Comparison of ENCODE assay signal across 8 cellular contexts in genomic region chr1:54052934-54053744, GRCh38. TPM values are rescaled to one million over a fixed set of nuclear protein-coding genes. Genes with fewer than 3 reads are reported as not detected.
DNase-seq lines count a peak whose midpoint lies in the region; ATAC-seq and TF ChIP-seq lines count a peak whose summit lies in the region.

Gene TCEANC2 (plus strand): TSS chr1:54053608. CDS start chr1:54054423, 815 bp downstream.
A gene with protein sequence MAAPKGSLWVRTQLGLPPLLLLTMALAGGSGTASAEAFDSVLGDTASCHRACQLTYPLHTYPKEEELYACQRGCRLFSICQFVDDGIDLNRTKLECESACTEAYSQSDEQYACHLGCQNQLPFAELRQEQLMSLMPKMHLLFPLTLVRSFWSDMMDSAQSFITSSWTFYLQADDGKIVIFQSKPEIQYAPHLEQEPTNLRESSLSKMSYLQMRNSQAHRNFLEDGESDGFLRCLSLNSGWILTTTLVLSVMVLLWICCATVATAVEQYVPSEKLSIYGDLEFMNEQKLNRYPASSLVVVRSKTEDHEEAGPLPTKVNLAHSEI (minus strand): TSS chr1:54053204. CDS start chr1:54053188, 16 bp downstream.

- POLR2A ChIA-PET in CD4-positive, alpha-beta T cell (lab: Charles Lee): interaction anchor here (0.6 to 3.7 kb wide), 20 partner anchors 9 to 748 kb away, joined by 3 to 54 read pairs (median 4); partner anchors contain the start of genes CYB5RL, IFT25, LRRC42 and MRPL37
- POLR2A ChIA-PET in activated CD4-positive, alpha-beta memory T cell treated with anti-CD3 and anti-CD28 coated beads for 36 hours (lab: Charles Lee): interaction anchor here (0.7 to 1.9 kb wide), 8 partner anchors 8 to 834 kb away, joined by 3 to 8 read pairs (median 4); partner anchors contain the start of genes CYB5RL, DHCR24, IFT25 and MRPL37

- no peaks in the 10 kb centered on the region for H3K27me3 ChIP-seq in CD4-positive, alpha-beta T cell (ENCODE audit: control insufficient read depth, insufficient read depth, low read length)
- H3K27me3 ChIP-seq in duodenal mucosa (ENCODE audit: control insufficient read depth in 1 of 2, insufficient read depth in 2 of 2, low read length in 2 of 2): no peaks in the 10 kb centered on the region

- peak within 1 kb of the TSS; percentile 94 to 96 for H3K9ac ChIP-seq in duodenal mucosa (ENCODE audit: low read depth in 1 of 2, low read length in 2 of 2)

- H3K27ac Mint-ChIP-seq in CD4-positive, alpha-beta T cell: no peak within 1 kb of the TSS
- H3K27ac Mint-ChIP-seq in activated CD4-positive, alpha-beta memory T cell treated with anti-CD3 and anti-CD28 coated beads for 36 hours: no peak within 1 kb of the TSS

- TF ChIP-seq POLR2A in lower leg skin (IDR thresholded peaks at IDR 0.05): peak in 1 of 2 donors; percentile 39

- H3K9me3 ChIP-seq in CD4-positive, alpha-beta T cell (ENCODE audit: control insufficient read depth, low read length): no peaks in the 10 kb centered on the region
- no peaks in the 10 kb centered on the region for H3K9me3 ChIP-seq in duodenal mucosa (ENCODE audit: control insufficient read depth in 1 of 2, low read length in 2 of 2)

- no peak within 1 kb of the TSS for H3K4me3 Mint-ChIP-seq in CD4-positive, alpha-beta T cell
- no peak within 1 kb of the TSS for H3K4me3 Mint-ChIP-seq in activated CD4-positive, alpha-beta memory T cell treated with anti-CD3 and anti-CD28 coated beads for 36 hours

- H3K27me3 Mint-ChIP-seq in CD4-positive, alpha-beta T cell: no peaks in the 10 kb centered on the region
- H3K27me3 Mint-ChIP-seq in activated CD4-positive, alpha-beta memory T cell treated with anti-CD3 and anti-CD28 coated beads for 36 hours: no peaks in the 10 kb centered on the region

- H3K9me3 Mint-ChIP-seq in CD4-positive, alpha-beta T cell: no peaks in the 10 kb centered on the region
- H3K9me3 Mint-ChIP-seq in activated CD4-positive, alpha-beta memory T cell treated with anti-CD3 and anti-CD28 coated beads for 36 hours: no peaks in the 10 kb centered on the region

- H3K4me3 ChIP-seq in duodenal mucosa (ENCODE audit: low read depth in 1 of 2, low read length in 2 of 2) (peak within 1 kb of the TSS; percentile 94 to 99), lower leg skin (ENCODE audit: low read depth, poor library complexity, severe bottlenecking) (peak within 1 kb of the TSS; percentile 83)

- intact Hi-C loops in CD4-positive, alpha-beta T cell (cut with DNase I, micrococcal nuclease): loop anchor here (1.0 to 10.0 kb wide), 15 partner anchors 17 to 1686 kb away; partner anchors contain the start of genes SSBP3 (in 2 of the 2), CC2D1B (in 1 of the 2), CYB5RL (in 1 of the 2) and ECHDC2 (in 1 of the 2)
- intact Hi-C loops in activated CD4-positive, alpha-beta memory T cell treated with anti-CD3 and anti-CD28 coated beads for 36 hours (cut with micrococcal nuclease): loop anchor here (1.0 to 5.0 kb wide), 11 partner anchors 107 to 1159 kb away; partner anchors contain the start of genes CYB5RL, LRRC42, MRPL37 and NDC1
- intact Hi-C loops in lower leg skin (cut with DNase I; ENCODE audit: low total_unique reads): no loop called here

- ATAC-seq in CD4-positive, alpha-beta T cell (ENCODE audit: poor library complexity): peak; percentile 89
- peak; percentile 93 for ATAC-seq in GM19452 (IDR thresholded peaks at IDR 0.05; ENCODE audit: unreplicated experiment)
- ATAC-seq in HG03575 (IDR thresholded peaks at IDR 0.05; ENCODE audit: extremely low read depth, insufficient number of reproducible peaks, low FRiP score, unreplicated experiment): peak; percentile 78

- H3K27ac ChIP-seq in CD4-positive, alpha-beta T cell (ENCODE audit: low read depth, low read length): peak within 1 kb of the TSS; percentile 90
- peak within 1 kb of the TSS; percentile 95 for H3K27ac ChIP-seq in duodenal mucosa (ENCODE audit: low read depth, low read length)

- H3K4me1 ChIP-seq in duodenal mucosa (ENCODE audit: control insufficient read depth in 1 of 2, insufficient read depth in 2 of 2, low read length in 2 of 2): peaks cover 15 to 34% of the 10 kb centered on the region in 2 donors

- H3K36me3 Mint-ChIP-seq in CD4-positive, alpha-beta T cell (ENCODE audit: low read depth): peaks cover 14% of the 10 kb centered on the region
- peaks cover 15% of the 10 kb centered on the region for H3K36me3 Mint-ChIP-seq in activated CD4-positive, alpha-beta memory T cell treated with anti-CD3 and anti-CD28 coated beads for 36 hours

- no peaks in the 10 kb centered on the region for H3K36me3 ChIP-seq in duodenal mucosa (ENCODE audit: control insufficient read depth in 1 of 2, insufficient read depth in 2 of 2, low read length in 2 of 2)

- H3K4me1 Mint-ChIP-seq in CD4-positive, alpha-beta T cell (ENCODE audit: low read depth): peaks cover 45% of the 10 kb centered on the region
- H3K4me1 Mint-ChIP-seq in activated CD4-positive, alpha-beta memory T cell treated with anti-CD3 and anti-CD28 coated beads for 36 hours (ENCODE audit: low read depth): peaks cover 30% of the 10 kb centered on the region

- 0% methylated on average over 52 to 59 of the region's 59 CpGs for WGBS in lower leg skin, 2 donors

- no peak for TF ChIP-seq CTCF in CD4-positive, alpha-beta T cell (IDR thresholded peaks at IDR 0.05)
- TF ChIP-seq CTCF in lower leg skin (IDR thresholded peaks at IDR 0.05): no peak

- CTCF ChIA-PET in CD4-positive, alpha-beta T cell (lab: Charles Lee): interaction anchor here (1.1 to 2.1 kb wide), 4 partner anchors 16 to 943 kb away, joined by 3 to 4 read pairs (median 4); no protein-coding TSS in a partner anchor
- CTCF ChIA-PET in activated CD4-positive, alpha-beta memory T cell treated with anti-CD3 and anti-CD28 coated beads for 36 hours (lab: Charles Lee): interaction anchor here (0.6 to 3.3 kb wide), 8 partner anchors 10 to 944 kb away, joined by 3 to 12 read pairs (median 4); partner anchors contain the start of genes IFT25 and LRRC42

- DNase-seq in CD4-positive, alpha-beta T cell: peak; percentile 93 to 98 (median 95)
- DNase-seq in NCI-H82 treated with DMSO at 0.1 percent for 48 hours (lab: John Stamatoyannopoulos, UW; ENCODE audit: unreplicated experiment) (peak; percentile 99), lower leg skin (ENCODE audit: low spot score in 2 of 2) (peak; percentile 98 to 99)
- DNase-seq in activated CD4-positive, alpha-beta memory T cell treated with anti-CD3 and anti-CD28 coated beads for 36 hours: peak; percentile 99
- peak; percentile 93 to 96 for DNase-seq in stimulated activated CD4-positive, alpha-beta T cell treated with anti-CD3 and anti-CD28 coated beads, Interleukin-4, amount 100 ng/mL, for 48 hours (ENCODE audit: low read depth in 2 of 2)

RNA-seq across cellular contexts. Expression of gene TCEANC2, which starts in this region (rescaled TPM):
- total RNA-seq in CD4-positive, alpha-beta T cell: 1 to 10 TPM; 2.3 to 2.7 TPM
- total RNA-seq in activated CD4-positive, alpha-beta memory T cell treated with anti-CD3 and anti-CD28 coated beads for 36 hours: 10 to 100 TPM; 12.8 to 13.6 TPM
- 1 to 10 TPM; 3.1 to 4.3 (median 3.8) TPM for total RNA-seq in lower leg skin

RNA-seq across cellular contexts. Expression of the second gene that starts in this region (rescaled TPM):
- total RNA-seq in CD4-positive, alpha-beta T cell: 100 to 1,000 TPM; 128 TPM
- 100 to 1,000 TPM; 142 to 149 TPM for total RNA-seq in activated CD4-positive, alpha-beta memory T cell treated with anti-CD3 and anti-CD28 coated beads for 36 hours
- 100 to 1,000 TPM; 197 to 355 (median 320) TPM for total RNA-seq in lower leg skin

Comparison
In these comparisons a context has a peak if more than half of its experiments do, and no peak if none do; other contexts are left out.
1. Peak in every context shown above with its lines: DNase-seq, ATAC-seq, H3K4me3 ChIP-seq and H3K27ac ChIP-seq.